In the genomic region with DNA sequence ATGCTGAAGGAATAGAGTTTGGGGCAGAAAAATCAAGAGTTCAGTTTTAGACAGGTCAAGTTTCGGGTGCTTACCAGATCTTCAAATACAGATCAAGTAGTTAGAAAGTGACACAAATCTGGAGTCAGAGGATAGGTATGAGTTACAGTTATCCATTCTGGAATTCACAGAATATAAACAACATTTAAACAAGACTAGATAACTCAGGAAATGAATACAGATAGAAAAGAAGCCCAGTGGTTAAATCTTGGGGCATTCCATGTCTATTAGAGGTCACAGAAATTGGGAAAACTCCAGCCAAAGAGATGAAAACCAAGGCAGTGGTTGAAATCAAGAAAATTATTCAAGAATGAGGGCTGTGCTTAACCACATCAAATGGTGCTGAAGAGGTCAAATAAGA, we compare ENCODE assay signal across 1 cellular context.
TF ChIP-seq lines count a peak whose summit lies in the region.

No MANE protein-coding gene starts in this region.

TF ChIP-seq in SK-N-SH, 30 proteins besides CTCF, POLR2A, EP300 and RAD21 (continued from another document):
- TF ChIP-seq, protein P1, sequence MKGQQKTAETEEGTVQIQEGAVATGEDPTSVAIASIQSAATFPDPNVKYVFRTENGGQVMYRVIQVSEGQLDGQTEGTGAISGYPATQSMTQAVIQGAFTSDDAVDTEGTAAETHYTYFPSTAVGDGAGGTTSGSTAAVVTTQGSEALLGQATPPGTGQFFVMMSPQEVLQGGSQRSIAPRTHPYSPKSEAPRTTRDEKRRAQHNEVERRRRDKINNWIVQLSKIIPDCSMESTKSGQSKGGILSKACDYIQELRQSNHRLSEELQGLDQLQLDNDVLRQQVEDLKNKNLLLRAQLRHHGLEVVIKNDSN (IDR thresholded peaks at IDR 0.05; ENCODE audit: borderline replicate concordance, low read depth) = no peak
- TF ChIP-seq FOXM1 (IDR thresholded peaks at IDR 0.05; ENCODE audit: low read depth) (no peak), FOSL2 (IDR thresholded peaks at IDR 0.05; ENCODE audit: borderline replicate concordance, low read depth) (0 out of 2 replicates have a peak, but pooled peaks have one; percentile 29), RFX5 (IDR thresholded peaks at IDR 0.05; ENCODE audit: low read length) (no peak), RXRA (IDR thresholded peaks at IDR 0.05; ENCODE audit: borderline replicate concordance, low read depth) (peak; percentile 59; the same call in 1 of the 2 replicates), MEF2A (IDR thresholded peaks at IDR 0.05; ENCODE audit: borderline replicate concordance, low read depth) (no peak), ELF1 (IDR thresholded peaks at IDR 0.05) (no peak)
- TF ChIP-seq, protein P2, sequence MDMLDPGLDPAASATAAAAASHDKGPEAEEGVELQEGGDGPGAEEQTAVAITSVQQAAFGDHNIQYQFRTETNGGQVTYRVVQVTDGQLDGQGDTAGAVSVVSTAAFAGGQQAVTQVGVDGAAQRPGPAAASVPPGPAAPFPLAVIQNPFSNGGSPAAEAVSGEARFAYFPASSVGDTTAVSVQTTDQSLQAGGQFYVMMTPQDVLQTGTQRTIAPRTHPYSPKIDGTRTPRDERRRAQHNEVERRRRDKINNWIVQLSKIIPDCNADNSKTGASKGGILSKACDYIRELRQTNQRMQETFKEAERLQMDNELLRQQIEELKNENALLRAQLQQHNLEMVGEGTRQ (IDR thresholded peaks at IDR 0.05; ENCODE audit: borderline replicate concordance, low read depth, low read length) = no peak
